ENCODE assay signal across 1 cellular context in genomic region chr3:195909645-195910498, GRCh38.
TF ChIP-seq lines count a peak whose summit lies in the region.

No MANE protein-coding gene starts in this region.

TF ChIP-seq in K562, 482 proteins besides CTCF, POLR2A, EP300 and RAD21 (continued from another document):
- TF ChIP-seq ZNF174 (CRISPR knock-in tag; IDR thresholded peaks at IDR 0.05): no peak
- TF ChIP-seq HNRNPL (IDR thresholded peaks at IDR 0.05; ENCODE audit: low read depth, low read length): no peak
- peak in 1 of 3 experiments; percentile 56 for TF ChIP-seq YY1 (IDR thresholded peaks at IDR 0.05; ENCODE audit: borderline replicate concordance in 1 of 3, control insufficient read depth in 1 of 3, extremely low read depth in 1 of 3, insufficient read depth in 3 of 3, insufficient read length in 1 of 3, insufficient replicate concordance in 2 of 3, low read depth in 1 of 3, low read length in 2 of 3)
- no peak for TF ChIP-seq GATAD2B (IDR thresholded peaks at IDR 0.05; ENCODE audit: borderline replicate concordance)
- TF ChIP-seq MITF (IDR thresholded peaks at IDR 0.05): no peak
- peak; percentile 81 for TF ChIP-seq PHF8 (IDR thresholded peaks at IDR 0.05; ENCODE audit: borderline replicate concordance, low read length)
- TF ChIP-seq ZNF184 (CRISPR knock-in tag; IDR thresholded peaks at IDR 0.05): no peak
- TF ChIP-seq MYNN (IDR thresholded peaks at IDR 0.05): no peak
- TF ChIP-seq MYNN (CRISPR knock-in tag; IDR thresholded peaks at IDR 0.05): no peak
- no peak for TF ChIP-seq STAT6 (CRISPR knock-in tag; IDR thresholded peaks at IDR 0.05)
- TF ChIP-seq CTBP1 (IDR thresholded peaks at IDR 0.05; ENCODE audit: borderline replicate concordance): peak; percentile 16; the same call in 1 of the 2 replicates
- no peak for TF ChIP-seq MAFF (IDR thresholded peaks at IDR 0.05; ENCODE audit: low read length)
- no peak for TF ChIP-seq THAP12 (CRISPR knock-in tag; IDR thresholded peaks at IDR 0.05)
- TF ChIP-seq SRSF3 (IDR thresholded peaks at IDR 0.05; ENCODE audit: insufficient read depth, low read length): no peak
- 0 out of 2 replicates have a peak, but pooled peaks have one; percentile 53 for TF ChIP-seq KDM2B (CRISPR knock-in tag; IDR thresholded peaks at IDR 0.05)
- no peak for TF ChIP-seq HNRNPH1 (optimal IDR thresholded peaks at IDR 0.05; ENCODE audit: low read depth, low read length)
- no peak for TF ChIP-seq FOXA3 (CRISPR knock-in tag; conservative IDR thresholded peaks at IDR 0.05 in 1 of 2, IDR thresholded peaks at IDR 0.05 in 1 of 2)
- TF ChIP-seq C11orf30 (IDR thresholded peaks at IDR 0.05; ENCODE audit: low read depth): no peak
- no peak for TF ChIP-seq ZNF140 (CRISPR knock-in tag; IDR thresholded peaks at IDR 0.05)
- no peak for TF ChIP-seq KDM4B (IDR thresholded peaks at IDR 0.05; ENCODE audit: borderline replicate concordance in 2 of 2, low read depth in 1 of 2)
- no peak for TF ChIP-seq MED1 (CRISPR knock-in tag; IDR thresholded peaks at IDR 0.05; ENCODE audit: borderline replicate concordance)
- no peak for TF ChIP-seq ZNF124 (CRISPR knock-in tag; IDR thresholded peaks at IDR 0.05)
- no peak for TF ChIP-seq CBX8 (IDR thresholded peaks at IDR 0.05; ENCODE audit: borderline replicate concordance, extremely low read depth, low read depth, low read length, poor library complexity, severe bottlenecking)
- no peak for TF ChIP-seq CAMTA2 (CRISPR knock-in tag; conservative IDR thresholded peaks at IDR 0.05)
- peak; percentile 78 for TF ChIP-seq SUPT5H (IDR thresholded peaks at IDR 0.05)
- no peak for TF ChIP-seq ZBED1 (IDR thresholded peaks at IDR 0.05)
- no peak for TF ChIP-seq SNIP1 (IDR thresholded peaks at IDR 0.05; ENCODE audit: low read depth)
- peak; percentile 36 for TF ChIP-seq CREM (IDR thresholded peaks at IDR 0.05; ENCODE audit: low read depth)
- no peak for TF ChIP-seq NEUROD1 (IDR thresholded peaks at IDR 0.05; ENCODE audit: borderline replicate concordance, low read depth, low read length, partially characterized antibody)
- TF ChIP-seq ZBTB33 (CRISPR knock-in tag; IDR thresholded peaks at IDR 0.05): no peak
- TF ChIP-seq ZBTB7A (IDR thresholded peaks at IDR 0.05; ENCODE audit: borderline replicate concordance, control insufficient read depth, low read depth, low read length): peak; percentile 36; the same call in 1 of the 2 replicates
- TF ChIP-seq ZNF354B (CRISPR knock-in tag; IDR thresholded peaks at IDR 0.05): no peak
- no peak for TF ChIP-seq CUX1 (CRISPR knock-in tag; IDR thresholded peaks at IDR 0.05)
- no peak for TF ChIP-seq TFAM (CRISPR knock-in tag; conservative IDR thresholded peaks at IDR 0.05)
- no peak for TF ChIP-seq SMAD3 (CRISPR knock-in tag; conservative IDR thresholded peaks at IDR 0.05)
- no peak for TF ChIP-seq ZNF780A (CRISPR knock-in tag; IDR thresholded peaks at IDR 0.05)
- no peak for TF ChIP-seq ZNF280A (IDR thresholded peaks at IDR 0.05; ENCODE audit: low read depth, partially characterized antibody)
